In the genomic region with DNA sequence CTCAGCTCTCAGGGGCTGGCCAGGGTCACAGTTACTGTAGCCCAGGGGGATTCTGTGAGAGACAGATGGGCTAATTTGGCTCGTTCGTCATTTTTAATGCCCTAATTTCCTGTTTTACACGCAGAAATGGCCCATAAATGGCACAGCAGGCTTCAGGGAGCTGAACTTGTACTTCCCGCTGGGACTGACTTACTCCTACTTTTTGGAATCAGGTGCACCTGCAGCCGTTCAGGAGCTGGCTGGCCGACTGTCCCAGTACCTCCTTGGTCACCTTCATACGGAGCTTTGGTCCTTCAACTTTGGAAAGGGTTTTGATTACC, we compare ENCODE assay signal across 1 cellular context.
TF ChIP-seq lines count a peak whose summit lies in the region.

No MANE protein-coding gene starts in this region.

TF ChIP-seq in HepG2, 621 proteins besides CTCF, POLR2A, EP300 and RAD21 (continued from another document):
- TF ChIP-seq HOMEZ (CRISPR knock-in tag; IDR thresholded peaks at IDR 0.05; ENCODE audit: low read depth) (no peak), NBN (conservative IDR thresholded peaks at IDR 0.05) (no peak), ARNT (IDR thresholded peaks at IDR 0.05) (no peak)
- TF ChIP-seq, protein P1, sequence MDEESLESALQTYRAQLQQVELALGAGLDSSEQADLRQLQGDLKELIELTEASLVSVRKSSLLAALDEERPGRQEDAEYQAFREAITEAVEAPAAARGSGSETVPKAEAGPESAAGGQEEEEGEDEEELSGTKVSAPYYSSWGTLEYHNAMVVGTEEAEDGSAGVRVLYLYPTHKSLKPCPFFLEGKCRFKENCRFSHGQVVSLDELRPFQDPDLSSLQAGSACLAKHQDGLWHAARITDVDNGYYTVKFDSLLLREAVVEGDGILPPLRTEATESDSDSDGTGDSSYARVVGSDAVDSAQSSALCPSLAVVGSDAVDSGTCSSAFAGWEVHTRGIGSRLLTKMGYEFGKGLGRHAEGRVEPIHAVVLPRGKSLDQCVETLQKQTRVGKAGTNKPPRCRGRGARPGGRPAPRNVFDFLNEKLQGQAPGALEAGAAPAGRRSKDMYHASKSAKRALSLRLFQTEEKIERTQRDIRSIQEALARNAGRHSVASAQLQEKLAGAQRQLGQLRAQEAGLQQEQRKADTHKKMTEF (CRISPR knock-in tag; IDR thresholded peaks at IDR 0.05): no peak
